ENCODE assay signal across 12 cellular contexts in genomic region chr2:145380436-145381017, GRCh38.
DNase-seq lines count a peak whose midpoint lies in the region; ATAC-seq and TF ChIP-seq lines count a peak whose summit lies in the region.
"Had no signal": no experiment of that assay in that cellular context is flagged by ENCODE, and none has a peak within 500 bp of the region (broad histone marks: within the 10 kb centered on the region; RNA-seq: fewer than 3 reads in every experiment).

No MANE protein-coding gene starts in this region.

- no peaks in the 10 kb centered on the region for H3K27me3 ChIP-seq in effector memory CD4-positive, alpha-beta T cell (replicated peaks; ENCODE audit: control insufficient read depth, insufficient read depth, low read length, poor library complexity, severe bottlenecking)

- H3K9me3 Mint-ChIP-seq in activated naive CD4-positive, alpha-beta T cell treated with anti-CD3 and anti-CD28 coated beads, Interleukin-2, amount 50 U/mL, for 72 hours: peaks cover 0 to 4% of the 10 kb centered on the region in 2 donors

- no peaks in the 10 kb centered on the region for H3K9me3 ChIP-seq in effector memory CD4-positive, alpha-beta T cell (ENCODE audit: control insufficient read depth, low read length)

- ATAC-seq in SK-N-SH treated with all-trans-retinoic acid at 6 μM for 48 hours: peak; percentile 81
- no peak for ATAC-seq in activated naive CD4-positive, alpha-beta T cell treated with anti-CD3 and anti-CD28 coated beads, Interleukin-2, amount 50 U/mL, for 72 hours

- DNase-seq in ACHN: peak; percentile 27
- peak; percentile 40 for DNase-seq in HFF-Myc (ENCODE audit: extremely low read depth, low read depth)
- DNase-seq in glomerular endothelial cell (ENCODE audit: extremely low read depth, low read depth, low spot score): peak; percentile 83
- DNase-seq in activated naive CD4-positive, alpha-beta T cell treated with anti-CD3 and anti-CD28 coated beads, Interleukin-2, amount 50 U/mL, for 72 hours (ENCODE audit: low spot score in 2 of 2): no peak
- no peak for DNase-seq in effector memory CD4-positive, alpha-beta T cell
- no peak for DNase-seq in DMS153 treated with DMSO at 0.1 percent for 48 hours (lab: John Stamatoyannopoulos, UW; ENCODE audit: unreplicated experiment)
- DNase-seq in pons (ENCODE audit: low spot score): no peak
- DNase-seq: activated naive CD4-positive, alpha-beta T cell treated with Interleukin-2 at 50 U/mL for 16 hours; CD4-positive, CD25-positive, alpha-beta regulatory T cell; effector CD4-positive, alpha-beta T cell; NCI-H1105 treated with DMSO at 0.1 percent for 48 hours had no signal

- no peak overlapping the region for H3K4me3 ChIP-seq in HFF-Myc (replicated peaks; ENCODE audit: low read depth, low read length)
- no peak overlapping the region for H3K4me3 ChIP-seq in effector memory CD4-positive, alpha-beta T cell (ENCODE audit: insufficient read depth, low read depth, low read length, poor library complexity, severe bottlenecking)

- H3K27ac ChIP-seq in effector memory CD4-positive, alpha-beta T cell (ENCODE audit: insufficient read depth, low read length, poor library complexity, severe bottlenecking): no peak overlapping the region

- H3K36me3 Mint-ChIP-seq in activated naive CD4-positive, alpha-beta T cell treated with anti-CD3 and anti-CD28 coated beads, Interleukin-2, amount 50 U/mL, for 72 hours: no peaks in the 10 kb centered on the region
- H3K36me3 Mint-ChIP-seq: CD4-positive, CD25-positive, alpha-beta regulatory T cell had no signal

- H3K4me1 ChIP-seq in effector memory CD4-positive, alpha-beta T cell (ENCODE audit: control insufficient read depth, insufficient read depth, low read length, poor library complexity, severe bottlenecking): no peaks in the 10 kb centered on the region

- TF ChIP-seq CTCF in HFF-Myc (IDR thresholded peaks at IDR 0.05; ENCODE audit: low read depth, low read length, missing control alignments): no peak

- in situ Hi-C loops in ACHN (cut with HindIII; ENCODE audit: low pct_ligation_motif_present, low pct_unique_long_range_greater_than_20kb, low sequenced_read_pairs): no loop called here

- H3K36me3 ChIP-seq in effector memory CD4-positive, alpha-beta T cell (ENCODE audit: control insufficient read depth, insufficient read depth, low read length): no peaks in the 10 kb centered on the region

- no peak overlapping the region for H3K27ac Mint-ChIP-seq in activated naive CD4-positive, alpha-beta T cell treated with anti-CD3 and anti-CD28 coated beads, Interleukin-2, amount 50 U/mL, for 72 hours
- H3K27ac Mint-ChIP-seq: CD4-positive, CD25-positive, alpha-beta regulatory T cell had no signal

TF ChIP-seq in SK-N-SH treated with all-trans-retinoic acid at 6 μM for 48 hours, 23 proteins besides CTCF, POLR2A, EP300 and RAD21:
- TF ChIP-seq OSR1 (CRISPR knock-in tag; IDR thresholded peaks at IDR 0.05) (no peak), POU6F1 (CRISPR knock-in tag; IDR thresholded peaks at IDR 0.05; ENCODE audit: borderline replicate concordance, low read depth) (no peak), ZFP30 (CRISPR knock-in tag; IDR thresholded peaks at IDR 0.05) (no peak), SNAI2 (CRISPR knock-in tag; IDR thresholded peaks at IDR 0.05) (0 out of 2 replicates have a peak, but pooled peaks have one; percentile 42), CSRNP3 (CRISPR knock-in tag; IDR thresholded peaks at IDR 0.05) (no peak), ZNF70 (CRISPR knock-in tag; IDR thresholded peaks at IDR 0.05) (no peak), BACH2 (CRISPR knock-in tag; IDR thresholded peaks at IDR 0.05; ENCODE audit: borderline replicate concordance) (no peak), ISL1 (CRISPR knock-in tag; IDR thresholded peaks at IDR 0.05) (peak; percentile 86), ZNF8 (CRISPR knock-in tag; IDR thresholded peaks at IDR 0.05) (no peak), GLIS3 (CRISPR knock-in tag; IDR thresholded peaks at IDR 0.05) (no peak), RARB (CRISPR knock-in tag; IDR thresholded peaks at IDR 0.05) (no peak), TOX (CRISPR knock-in tag; IDR thresholded peaks at IDR 0.05; ENCODE audit: borderline replicate concordance) (no peak), TCF4 (CRISPR knock-in tag; IDR thresholded peaks at IDR 0.05; ENCODE audit: borderline replicate concordance) (no peak), ESRRG (CRISPR knock-in tag; IDR thresholded peaks at IDR 0.05) (no peak)

Comparison
In these comparisons a context has a peak if more than half of its experiments do, and no peak if none do; other contexts are left out.
1. DNase-seq: peak in ACHN (single experiment), HFF-Myc (single experiment) and glomerular endothelial cell (single experiment); none in activated naive CD4-positive, alpha-beta T cell treated with anti-CD3 and anti-CD28 coated beads, Interleukin-2, amount 50 U/mL, for 72 hours (0 of 2), effector memory CD4-positive, alpha-beta T cell (0 of 3), DMS153 treated with DMSO at 0.1 percent for 48 hours (single experiment) and pons (single experiment).